24 cellular contexts compared by ENCODE assay signal in the genomic region with DNA sequence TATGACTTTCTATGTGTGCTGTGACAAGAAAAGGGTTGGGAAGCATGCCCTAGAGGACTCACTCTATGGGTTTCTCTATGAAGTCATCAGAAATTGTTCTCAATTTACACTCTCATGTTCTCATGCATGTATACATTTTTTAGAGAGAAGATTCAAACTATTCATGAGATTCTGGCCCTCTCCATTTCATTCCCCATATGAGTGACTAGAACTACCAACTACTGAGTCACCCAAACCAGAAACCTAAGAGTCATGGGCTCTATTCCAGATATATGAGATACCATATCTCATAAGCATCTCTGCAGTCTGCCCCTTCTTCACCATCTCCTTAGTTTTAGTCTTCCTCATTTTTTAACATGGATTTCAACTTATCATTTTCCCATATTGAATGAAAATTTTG.
DNase-seq lines count a peak whose midpoint lies in the region; ATAC-seq and TF ChIP-seq lines count a peak whose summit lies in the region.
"Had no signal": no experiment of that assay in that cellular context is flagged by ENCODE, and none has a peak within 500 bp of the region (broad histone marks: within the 10 kb centered on the region; RNA-seq: fewer than 3 reads in every experiment).

No MANE protein-coding gene starts in this region.

- H3K9me3 ChIP-seq in GM23248 (ENCODE audit: low read depth) = no peaks in the 10 kb centered on the region
- H3K9me3 ChIP-seq in PC-3 (ENCODE audit: low read length) = no peaks in the 10 kb centered on the region
- no peaks in the 10 kb centered on the region for H3K9me3 ChIP-seq in stomach
- H3K9me3 ChIP-seq: BLaER1, MG63, SJSA1 had no signal

- no peak overlapping the region for H2AFZ ChIP-seq in GM23248
- no peak overlapping the region for H2AFZ ChIP-seq in PC-3 (ENCODE audit: low read length)

- TF ChIP-seq CTCF in PC-3 (conservative IDR thresholded peaks at IDR 0.05; ENCODE audit: low read depth, low read length) = no peak
- TF ChIP-seq CTCF in epithelial cell of esophagus (IDR thresholded peaks at IDR 0.05; ENCODE audit: insufficient read depth, low read depth, low read length, missing control alignments) = no peak
- no peak for TF ChIP-seq CTCF in stomach (IDR thresholded peaks at IDR 0.05)

- in situ Hi-C loops in GM23248 (cut with MboI) = loop anchor here (25.0 kb wide), 1 partner anchor 1176 kb away; no protein-coding TSS in a partner anchor

- H3K9me2 ChIP-seq in GM23248 (ENCODE audit: insufficient read depth) (no peaks in the 10 kb centered on the region), PC-3 (replicated peaks; ENCODE audit: low read length) (no peaks in the 10 kb centered on the region)

- H3K4me1 ChIP-seq in GM23248 (ENCODE audit: insufficient read depth) = no peaks in the 10 kb centered on the region
- H3K4me1 ChIP-seq in PC-3 (ENCODE audit: insufficient read depth, low read length) = peaks cover 1% of the 10 kb centered on the region; the same call in 1 of the 2 replicates
- H3K4me1 ChIP-seq in stomach = no peaks in the 10 kb centered on the region
- H3K4me1 ChIP-seq: BLaER1, SJSA1 had no signal

- H4K20me1 ChIP-seq in GM23248 (ENCODE audit: insufficient read depth) (no peaks in the 10 kb centered on the region), PC-3 (ENCODE audit: low read length) (no peaks in the 10 kb centered on the region)
- H4K20me1 ChIP-seq: BLaER1 had no signal

- POLR2A ChIA-PET in PC-3 (lab: Charles Lee; ENCODE audit: unreplicated experiment) = no interaction called here

- no peaks in the 10 kb centered on the region for H3K79me2 ChIP-seq in GM23248 (ENCODE audit: insufficient read depth)
- H3K79me2 ChIP-seq in PC-3 (ENCODE audit: low read length) = no peaks in the 10 kb centered on the region

- no peak overlapping the region for H3K4me3 ChIP-seq in GM23248
- H3K4me3 ChIP-seq in PC-3 (ENCODE audit: low read length) = no peak overlapping the region
- no peak overlapping the region for H3K4me3 ChIP-seq in epithelial cell of esophagus (ENCODE audit: low read length)
- H3K4me3 ChIP-seq in stomach = no peak overlapping the region
- H3K4me3 ChIP-seq: BLaER1, MG63, SJSA1 had no signal

- TSS peak; percentile 20 for BruUV-seq in PC-3 (replicated peaks; lab: Mats Ljungman, UMichigan)

- H3K27me3 ChIP-seq in GM23248 (replicated peaks; ENCODE audit: insufficient read depth) (no peaks in the 10 kb centered on the region), PC-3 (ENCODE audit: low read length) (no peaks in the 10 kb centered on the region), stomach (no peaks in the 10 kb centered on the region)
- H3K27me3 ChIP-seq: BLaER1, MG63, SJSA1 had no signal

- CTCF ChIA-PET in PC-3 (lab: Charles Lee) = no interaction called here

- no peak for TF ChIP-seq EP300 in stomach (IDR thresholded peaks at IDR 0.05)

- H3F3A ChIP-seq in GM23248 (ENCODE audit: insufficient read depth) (peaks cover 9% of the 10 kb centered on the region; the same call in 1 of the 2 replicates), PC-3 (ENCODE audit: low read length, unreplicated experiment) (no peaks in the 10 kb centered on the region)

- H3K27ac ChIP-seq in GM23248 (no peak overlapping the region), PC-3 (ENCODE audit: low read length) (no peak overlapping the region), stomach (no peak overlapping the region)
- H3K27ac ChIP-seq: BLaER1, SJSA1 had no signal

- ATAC-seq in PC-3 (no peak), GM21423 (IDR thresholded peaks at IDR 0.05; ENCODE audit: unreplicated experiment) (no peak)
- ATAC-seq: Right ventricle myocardium inferior had no signal

- no peak overlapping the region for H3K4me2 ChIP-seq in GM23248 (ENCODE audit: unreplicated experiment)
- H3K4me2 ChIP-seq in PC-3 (ENCODE audit: low read length) = no peak overlapping the region
- H3K4me2 ChIP-seq: BLaER1 had no signal

- no peaks in the 10 kb centered on the region for H3K36me3 ChIP-seq in GM23248 (ENCODE audit: low read depth)
- H3K36me3 ChIP-seq in PC-3 (ENCODE audit: low read depth, low read length) = no peaks in the 10 kb centered on the region
- peaks cover 0 to 16% (median 9%) of the 10 kb centered on the region in 4 donors for H3K36me3 ChIP-seq in stomach
- H3K36me3 ChIP-seq: BLaER1, MG63, SJSA1 had no signal

- intact Hi-C loops in PC-3 (cut with micrococcal nuclease) (no loop called here), stomach (cut with DNase I; ENCODE audit: low total_unique reads) (no loop called here)

- H3K9ac ChIP-seq in GM23248 = no peak overlapping the region
- no peak overlapping the region for H3K9ac ChIP-seq in PC-3 (ENCODE audit: low read length)
- H3K9ac ChIP-seq: BLaER1 had no signal

- TF ChIP-seq POLR2A in stomach (IDR thresholded peaks at IDR 0.05) = no peak

- DNase-seq in GM23248 = peak; percentile 26
- no peak for DNase-seq in PC-3
- DNase-seq in epithelial cell of esophagus (ENCODE audit: low read depth) = peak; percentile 17
- DNase-seq in globus pallidus (ENCODE audit: low spot score) = no peak
- DNase-seq in NCI-H2227 treated with DMSO at 0.1 percent for 48 hours (lab: John Stamatoyannopoulos, UW) = no peak
- DNase-seq in stomach = no peak
- DNase-seq: ACHN; CD4-positive, alpha-beta T cell; COR-L47; DMS79 treated with DMSO at 0.1 percent for 48 hours; H7; HFFc6; Karpas-422; MG63; NCI-H1417; NCI-H1694 treated with DMSO at 0.1 percent for 48 hours; NCI-H2081 treated with DMSO at 0.1 percent for 48 hours; NCI-H2171 treated with DMSO at 0.1 percent for 48 hours; NCI-H446; NCI-H526 had no signal

Comparison
In these comparisons a context has a peak if more than half of its experiments do, and no peak if none do; other contexts are left out.
1. DNase-seq: peak in GM23248 (single experiment) and epithelial cell of esophagus (single experiment); none in PC-3 (single experiment), globus pallidus (single experiment), NCI-H2227 treated with DMSO at 0.1 percent for 48 hours (single experiment) and stomach (single experiment).